Comparison of ENCODE assay signal across 1 cellular context in the genomic region with DNA sequence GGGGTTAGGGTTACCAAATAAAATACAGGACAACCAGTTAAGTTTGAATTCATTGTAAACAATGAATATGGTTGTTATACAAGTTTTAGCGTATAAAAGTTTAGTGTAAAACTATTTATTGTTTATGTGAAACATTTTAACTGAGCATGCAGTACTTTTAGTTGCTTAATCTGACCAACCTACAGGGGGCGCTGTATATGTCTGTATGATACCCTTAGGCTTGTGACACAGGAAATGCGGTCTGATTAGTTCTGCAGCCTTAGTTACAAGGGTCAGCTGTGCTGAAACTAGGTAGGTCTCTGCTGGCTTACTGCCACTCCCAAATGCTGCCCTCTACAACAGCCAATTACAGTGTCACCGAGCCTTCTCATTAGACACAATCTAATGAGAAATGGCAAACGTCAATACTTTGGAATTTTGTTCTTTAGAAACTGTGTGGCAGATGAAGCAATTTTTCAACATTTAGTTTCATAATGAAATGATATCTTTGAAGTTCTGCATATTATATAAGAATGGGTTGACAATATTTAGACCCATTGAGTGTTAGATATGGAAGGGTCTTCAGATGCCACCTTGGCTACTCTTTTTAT.
A peak's percentile ranks its signal among the peaks of the same experiment; 100 is the strongest.
TF ChIP-seq lines count a peak whose summit lies in the region.

No MANE protein-coding gene starts in this region.

TF ChIP-seq in K562, 482 proteins besides CTCF, POLR2A, EP300 and RAD21 (continued from another document):
- TF ChIP-seq, protein P1, sequence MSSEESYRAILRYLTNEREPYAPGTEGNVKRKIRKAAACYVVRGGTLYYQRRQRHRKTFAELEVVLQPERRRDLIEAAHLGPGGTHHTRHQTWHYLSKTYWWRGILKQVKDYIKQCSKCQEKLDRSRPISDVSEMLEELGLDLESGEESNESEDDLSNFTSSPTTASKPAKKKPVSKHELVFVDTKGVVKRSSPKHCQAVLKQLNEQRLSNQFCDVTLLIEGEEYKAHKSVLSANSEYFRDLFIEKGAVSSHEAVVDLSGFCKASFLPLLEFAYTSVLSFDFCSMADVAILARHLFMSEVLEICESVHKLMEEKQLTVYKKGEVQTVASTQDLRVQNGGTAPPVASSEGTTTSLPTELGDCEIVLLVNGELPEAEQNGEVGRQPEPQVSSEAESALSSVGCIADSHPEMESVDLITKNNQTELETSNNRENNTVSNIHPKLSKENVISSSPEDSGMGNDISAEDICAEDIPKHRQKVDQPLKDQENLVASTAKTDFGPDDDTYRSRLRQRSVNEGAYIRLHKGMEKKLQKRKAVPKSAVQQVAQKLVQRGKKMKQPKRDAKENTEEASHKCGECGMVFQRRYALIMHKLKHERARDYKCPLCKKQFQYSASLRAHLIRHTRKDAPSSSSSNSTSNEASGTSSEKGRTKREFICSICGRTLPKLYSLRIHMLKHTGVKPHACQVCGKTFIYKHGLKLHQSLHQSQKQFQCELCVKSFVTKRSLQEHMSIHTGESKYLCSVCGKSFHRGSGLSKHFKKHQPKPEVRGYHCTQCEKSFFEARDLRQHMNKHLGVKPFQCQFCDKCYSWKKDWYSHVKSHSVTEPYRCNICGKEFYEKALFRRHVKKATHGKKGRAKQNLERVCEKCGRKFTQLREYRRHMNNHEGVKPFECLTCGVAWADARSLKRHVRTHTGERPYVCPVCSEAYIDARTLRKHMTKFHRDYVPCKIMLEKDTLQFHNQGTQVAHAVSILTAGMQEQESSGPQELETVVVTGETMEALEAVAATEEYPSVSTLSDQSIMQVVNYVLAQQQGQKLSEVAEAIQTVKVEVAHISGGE (CRISPR knock-in tag; IDR thresholded peaks at IDR 0.05) = peak in 1 of 3 experiments; percentile 57; a peak in 2 of 6 replicates
- TF ChIP-seq, protein P2, sequence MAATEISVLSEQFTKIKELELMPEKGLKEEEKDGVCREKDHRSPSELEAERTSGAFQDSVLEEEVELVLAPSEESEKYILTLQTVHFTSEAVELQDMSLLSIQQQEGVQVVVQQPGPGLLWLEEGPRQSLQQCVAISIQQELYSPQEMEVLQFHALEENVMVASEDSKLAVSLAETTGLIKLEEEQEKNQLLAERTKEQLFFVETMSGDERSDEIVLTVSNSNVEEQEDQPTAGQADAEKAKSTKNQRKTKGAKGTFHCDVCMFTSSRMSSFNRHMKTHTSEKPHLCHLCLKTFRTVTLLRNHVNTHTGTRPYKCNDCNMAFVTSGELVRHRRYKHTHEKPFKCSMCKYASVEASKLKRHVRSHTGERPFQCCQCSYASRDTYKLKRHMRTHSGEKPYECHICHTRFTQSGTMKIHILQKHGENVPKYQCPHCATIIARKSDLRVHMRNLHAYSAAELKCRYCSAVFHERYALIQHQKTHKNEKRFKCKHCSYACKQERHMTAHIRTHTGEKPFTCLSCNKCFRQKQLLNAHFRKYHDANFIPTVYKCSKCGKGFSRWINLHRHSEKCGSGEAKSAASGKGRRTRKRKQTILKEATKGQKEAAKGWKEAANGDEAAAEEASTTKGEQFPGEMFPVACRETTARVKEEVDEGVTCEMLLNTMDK (IDR thresholded peaks at IDR 0.05; ENCODE audit: borderline replicate concordance, insufficient read depth, low read depth, low read length, poor library complexity, severe bottlenecking) = peak; percentile 20
- TF ChIP-seq CHD2 (IDR thresholded peaks at IDR 0.05; ENCODE audit: low read depth, low read length) (no peak), ATF1 (CRISPR knock-in tag; IDR thresholded peaks at IDR 0.05) (no peak), ATF1 (tag; IDR thresholded peaks at IDR 0.05) (no peak), HDAC1 (IDR thresholded peaks at IDR 0.05) (no peak), CSDE1 (IDR thresholded peaks at IDR 0.05) (no peak), ZNF695 (CRISPR knock-in tag; IDR thresholded peaks at IDR 0.05) (no peak), CBFB (CRISPR knock-in tag; IDR thresholded peaks at IDR 0.05) (no peak)
- TF ChIP-seq, protein P3, sequence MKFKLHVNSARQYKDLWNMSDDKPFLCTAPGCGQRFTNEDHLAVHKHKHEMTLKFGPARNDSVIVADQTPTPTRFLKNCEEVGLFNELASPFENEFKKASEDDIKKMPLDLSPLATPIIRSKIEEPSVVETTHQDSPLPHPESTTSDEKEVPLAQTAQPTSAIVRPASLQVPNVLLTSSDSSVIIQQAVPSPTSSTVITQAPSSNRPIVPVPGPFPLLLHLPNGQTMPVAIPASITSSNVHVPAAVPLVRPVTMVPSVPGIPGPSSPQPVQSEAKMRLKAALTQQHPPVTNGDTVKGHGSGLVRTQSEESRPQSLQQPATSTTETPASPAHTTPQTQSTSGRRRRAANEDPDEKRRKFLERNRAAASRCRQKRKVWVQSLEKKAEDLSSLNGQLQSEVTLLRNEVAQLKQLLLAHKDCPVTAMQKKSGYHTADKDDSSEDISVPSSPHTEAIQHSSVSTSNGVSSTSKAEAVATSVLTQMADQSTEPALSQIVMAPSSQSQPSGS (CRISPR knock-in tag; IDR thresholded peaks at IDR 0.05) = no peak
- TF ChIP-seq, protein P4, sequence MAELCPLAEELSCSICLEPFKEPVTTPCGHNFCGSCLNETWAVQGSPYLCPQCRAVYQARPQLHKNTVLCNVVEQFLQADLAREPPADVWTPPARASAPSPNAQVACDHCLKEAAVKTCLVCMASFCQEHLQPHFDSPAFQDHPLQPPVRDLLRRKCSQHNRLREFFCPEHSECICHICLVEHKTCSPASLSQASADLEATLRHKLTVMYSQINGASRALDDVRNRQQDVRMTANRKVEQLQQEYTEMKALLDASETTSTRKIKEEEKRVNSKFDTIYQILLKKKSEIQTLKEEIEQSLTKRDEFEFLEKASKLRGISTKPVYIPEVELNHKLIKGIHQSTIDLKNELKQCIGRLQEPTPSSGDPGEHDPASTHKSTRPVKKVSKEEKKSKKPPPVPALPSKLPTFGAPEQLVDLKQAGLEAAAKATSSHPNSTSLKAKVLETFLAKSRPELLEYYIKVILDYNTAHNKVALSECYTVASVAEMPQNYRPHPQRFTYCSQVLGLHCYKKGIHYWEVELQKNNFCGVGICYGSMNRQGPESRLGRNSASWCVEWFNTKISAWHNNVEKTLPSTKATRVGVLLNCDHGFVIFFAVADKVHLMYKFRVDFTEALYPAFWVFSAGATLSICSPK (IDR thresholded peaks at IDR 0.05; ENCODE audit: borderline replicate concordance) = no peak
- TF ChIP-seq, protein P5, sequence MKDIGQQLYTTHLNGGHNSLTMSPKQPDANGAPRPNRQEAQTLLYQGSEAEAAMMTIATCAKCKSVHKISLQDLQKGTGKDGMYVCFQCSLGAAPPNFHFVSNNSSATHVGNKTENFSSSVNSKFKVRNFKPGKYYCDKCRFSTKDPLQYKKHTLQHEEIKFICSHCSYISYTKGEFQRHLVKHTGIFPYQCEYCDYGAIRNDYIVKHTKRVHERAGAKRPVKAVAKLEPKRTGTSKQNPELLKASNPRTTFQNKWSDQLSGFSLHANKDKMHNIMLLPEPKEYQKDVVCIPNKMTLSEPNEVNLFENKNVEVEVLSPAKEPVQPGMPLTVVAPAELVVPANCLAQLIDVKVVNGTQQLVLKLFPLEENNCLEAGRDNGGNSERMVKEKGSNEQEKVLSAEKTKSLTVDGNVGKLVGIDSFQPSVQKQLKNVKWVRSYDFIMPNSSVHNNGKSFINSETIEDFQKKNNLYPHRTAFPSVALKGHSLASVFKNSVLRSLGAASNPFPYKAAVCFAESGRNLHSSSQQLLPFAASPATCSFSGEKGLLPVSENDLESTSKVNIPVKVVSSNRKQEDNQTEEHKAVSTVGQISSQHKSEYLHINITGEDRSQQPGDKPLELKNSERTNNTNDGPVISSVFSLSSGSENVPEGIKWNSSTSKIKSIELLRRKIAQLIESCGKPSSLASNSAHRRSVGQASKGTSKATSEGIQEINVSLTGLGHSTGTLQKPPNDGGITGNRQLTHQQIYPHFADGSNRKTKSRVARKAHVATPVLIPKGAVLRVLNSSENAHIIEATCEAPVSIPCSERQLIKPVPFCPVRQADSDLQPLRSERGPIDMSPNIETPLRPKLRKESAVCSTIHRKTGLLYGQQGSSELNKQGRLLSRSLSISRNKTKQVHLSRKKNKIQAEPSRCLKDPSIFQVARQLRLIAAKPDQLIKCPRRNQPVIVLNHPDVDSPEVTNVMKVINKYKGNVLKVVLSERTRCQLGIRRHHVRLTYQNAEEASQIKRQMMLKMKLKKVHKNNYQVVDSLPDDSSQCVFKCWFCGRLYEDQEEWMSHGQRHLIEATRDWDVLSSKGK (CRISPR knock-in tag; IDR thresholded peaks at IDR 0.05) = no peak
